Comparison of ENCODE assay signal across 1 cellular context in genomic region chr12:120540445-120540844, GRCh38.
TF ChIP-seq lines count a peak whose summit lies in the region.

No MANE protein-coding gene starts in this region.

TF ChIP-seq in K562, 482 proteins besides CTCF, POLR2A, EP300 and RAD21 (continued from another document and continues in another):
- TF ChIP-seq ZBTB40 (IDR thresholded peaks at IDR 0.05), result 0 out of 2 replicates have a peak, but pooled peaks have one; percentile 37
- no peak for TF ChIP-seq ZBTB40 (CRISPR knock-in tag; IDR thresholded peaks at IDR 0.05)
- no peak for TF ChIP-seq MCM2 (IDR thresholded peaks at IDR 0.05; ENCODE audit: low read depth)
- peak; percentile 78; the same call in 1 of the 2 replicates for TF ChIP-seq ATF3 (IDR thresholded peaks at IDR 0.05)
- TF ChIP-seq ATF3 (CRISPR knock-in tag; conservative IDR thresholded peaks at IDR 0.05), result 0 out of 2 replicates have a peak, but pooled peaks have one; percentile 19
- peak; percentile 86 for TF ChIP-seq ZNF589 (CRISPR knock-in tag; IDR thresholded peaks at IDR 0.05; ENCODE audit: low read depth)
- no peak for TF ChIP-seq GABPB2 (CRISPR knock-in tag; conservative IDR thresholded peaks at IDR 0.05)
- TF ChIP-seq BHLHE40 (IDR thresholded peaks at IDR 0.05; ENCODE audit: low read length), result peak; percentile 70; the same call in 1 of the 2 replicates
- no peak for TF ChIP-seq U2AF2 (optimal IDR thresholded peaks at IDR 0.05; ENCODE audit: low read depth, low read length)
- no peak for TF ChIP-seq DLX4 (CRISPR knock-in tag; IDR thresholded peaks at IDR 0.05)
- peak; percentile 70 to 96 for TF ChIP-seq AFF1 (IDR thresholded peaks at IDR 0.05; ENCODE audit: low read depth in 1 of 2, partially characterized antibody in 2 of 2)
- peak in 1 of 2 experiments; percentile 77; a peak in 2 of 4 replicates for TF ChIP-seq FOXA3 (CRISPR knock-in tag; conservative IDR thresholded peaks at IDR 0.05 in 1 of 2, IDR thresholded peaks at IDR 0.05 in 1 of 2)
- peak; percentile 82 for TF ChIP-seq DMBX1 (CRISPR knock-in tag; IDR thresholded peaks at IDR 0.05; ENCODE audit: borderline replicate concordance)
- no peak for TF ChIP-seq BCL6 (CRISPR knock-in tag; IDR thresholded peaks at IDR 0.05)
- 0 out of 2 replicates have a peak, but pooled peaks have one; percentile 23 for TF ChIP-seq ETV1 (tag; conservative IDR thresholded peaks at IDR 0.05; ENCODE audit: low read depth)
- peak; percentile 70 for TF ChIP-seq TRIM28 (IDR thresholded peaks at IDR 0.05)
- TF ChIP-seq PKNOX1 (IDR thresholded peaks at IDR 0.05), result peak; percentile 84
- TF ChIP-seq ZNF197 (CRISPR knock-in tag; IDR thresholded peaks at IDR 0.05; ENCODE audit: low read depth), result peak; percentile 95
- TF ChIP-seq MEF2D (tag; conservative IDR thresholded peaks at IDR 0.05; ENCODE audit: low read depth), result peak; percentile 91
- TF ChIP-seq HMG20B (CRISPR knock-in tag; IDR thresholded peaks at IDR 0.05), result no peak
- TF ChIP-seq ZC3H8 (IDR thresholded peaks at IDR 0.05), result no peak; the same call in 1 of the 2 replicates
- peak; percentile 99 for TF ChIP-seq HDAC2 (IDR thresholded peaks at IDR 0.05)
- TF ChIP-seq CREBBP (IDR thresholded peaks at IDR 0.05; ENCODE audit: low read depth, low read length), result no peak
- TF ChIP-seq IFI16 (CRISPR knock-in tag; IDR thresholded peaks at IDR 0.05), result no peak
- no peak for TF ChIP-seq ZNF512 (tag; IDR thresholded peaks at IDR 0.05)
- TF ChIP-seq ZNF277 (CRISPR knock-in tag; IDR thresholded peaks at IDR 0.05; ENCODE audit: borderline replicate concordance), result no peak
- peak; percentile 11; the same call in 1 of the 2 replicates for TF ChIP-seq ZBTB33 (CRISPR knock-in tag; IDR thresholded peaks at IDR 0.05)
- no peak for TF ChIP-seq DIDO1 (tag; IDR thresholded peaks at IDR 0.05; ENCODE audit: low read depth)
- peak; percentile 74 for TF ChIP-seq NEUROD1 (IDR thresholded peaks at IDR 0.05; ENCODE audit: borderline replicate concordance, low read depth, low read length, partially characterized antibody)
- peak; percentile 69 for TF ChIP-seq NFE2 (IDR thresholded peaks at IDR 0.05; ENCODE audit: low read depth)
- no peak for TF ChIP-seq SMARCA5 (IDR thresholded peaks at IDR 0.05)
- no peak for TF ChIP-seq RFX1 (IDR thresholded peaks at IDR 0.05)
- TF ChIP-seq BRF1 (IDR thresholded peaks at IDR 0.05; ENCODE audit: borderline replicate concordance, extremely low read depth, insufficient read length), result no peak
- no peak for TF ChIP-seq NR4A1 (CRISPR knock-in tag; IDR thresholded peaks at IDR 0.05)
- peak; percentile 74; the same call in 1 of the 2 replicates for TF ChIP-seq NR4A1 (tag; IDR thresholded peaks at IDR 0.05)
- TF ChIP-seq CREM (IDR thresholded peaks at IDR 0.05; ENCODE audit: low read depth), result peak; percentile 66; the same call in 1 of the 2 replicates
- TF ChIP-seq WHSC1 (IDR thresholded peaks at IDR 0.05; ENCODE audit: low read length), result no peak
- TF ChIP-seq C11orf30 (IDR thresholded peaks at IDR 0.05; ENCODE audit: low read depth), result peak; percentile 40
- peak; percentile 100 for TF ChIP-seq ARID1B (IDR thresholded peaks at IDR 0.05)
- TF ChIP-seq ZNF146 (CRISPR knock-in tag; IDR thresholded peaks at IDR 0.05; ENCODE audit: unreplicated experiment), result no peak
- peak; percentile 95 for TF ChIP-seq GATA2 (CRISPR knock-in tag; IDR thresholded peaks at IDR 0.05)
- TF ChIP-seq ZNF311 (CRISPR knock-in tag; IDR thresholded peaks at IDR 0.05), result peak; percentile 86
- no peak for TF ChIP-seq OTX1 (CRISPR knock-in tag; IDR thresholded peaks at IDR 0.05)
- TF ChIP-seq SRF (CRISPR knock-in tag; IDR thresholded peaks at IDR 0.05), result peak in 1 of 2 experiments; percentile 31; a peak in 1 of 4 replicates
- TF ChIP-seq SMAD4 (CRISPR knock-in tag; conservative IDR thresholded peaks at IDR 0.05), result peak; percentile 94
- no peak for TF ChIP-seq PPARD (CRISPR knock-in tag; IDR thresholded peaks at IDR 0.05)
